Comparison of ENCODE assay signal across 24 cellular contexts in genomic region chr9:136722093-136722968, GRCh38. TPM values are rescaled to one million over a fixed set of nuclear protein-coding genes. Genes with fewer than 3 reads are reported as not detected.
A peak's percentile ranks its signal among the peaks of the same experiment; 100 is the strongest.
DNase-seq lines count a peak whose midpoint lies in the region; ATAC-seq and TF ChIP-seq lines count a peak whose summit lies in the region.
"Had no signal": no experiment of that assay in that cellular context is flagged by ENCODE, and none has a peak within 500 bp of the region (broad histone marks: within the 10 kb centered on the region; RNA-seq: fewer than 3 reads in every experiment).

No MANE protein-coding gene starts in this region.

- peaks cover 37% of the 10 kb centered on the region; the same call in 1 of the 2 replicates for H4K20me1 ChIP-seq in HCT116 (ENCODE audit: insufficient read depth)

- H3K27me3 ChIP-seq in HCT116 (ENCODE audit: insufficient read depth, low read length): no peaks in the 10 kb centered on the region
- H3K27me3 ChIP-seq in liver (ENCODE audit: control insufficient read depth in 4 of 4, insufficient read depth in 4 of 4, low read length in 3 of 4): no peaks in the 10 kb centered on the region
- H3K27me3 ChIP-seq in SJCRH30: no peaks in the 10 kb centered on the region
- H3K27me3 ChIP-seq: gastrocnemius medialis, neural progenitor cell, thyroid gland had no signal

- H3K27ac ChIP-seq in HCT116 (ENCODE audit: low read depth, low read length) (peak overlapping the region; percentile 52), liver (ENCODE audit: low read depth in 1 of 2, low read length in 2 of 2) (no peak overlapping the region), SJCRH30 (no peak overlapping the region)
- H3K27ac ChIP-seq: neural progenitor cell, thyroid gland had no signal

- H3K4me1 Mint-ChIP-seq in WTC11: peaks cover 17% of the 10 kb centered on the region

- H3K27ac Mint-ChIP-seq in WTC11: no peak overlapping the region
- H3K27ac Mint-ChIP-seq: activated naive CD4-positive, alpha-beta T cell treated with anti-CD3 and anti-CD28 coated beads, Interleukin-2, amount 10 ng/mL, durations not matched to agents 7 days and 5 days; neural progenitor cell; stimulated activated memory B cell treated with anti-CD40 and anti-IgM and Interleukin-4, amounts not matched to agents 10 μg/mL and 1 μg/mL and 100 μg/mL, for 72 hours had no signal

- no TSS peak for BruUV-seq in HCT116 (replicated peaks; lab: Mats Ljungman, UMichigan)

- H3K9me3 ChIP-seq in HCT116 (ENCODE audit: control insufficient read depth in 1 of 2, insufficient read depth in 1 of 2, low read depth in 1 of 2, low read length in 2 of 2) (no peaks in the 10 kb centered on the region), liver (ENCODE audit: control insufficient read depth in 4 of 4, low read length in 3 of 4) (no peaks in the 10 kb centered on the region), SJCRH30 (replicated peaks) (no peaks in the 10 kb centered on the region)
- H3K9me3 ChIP-seq: gastrocnemius medialis, HAP-1, mucosa of descending colon, thyroid gland had no signal

- H3K4me1 ChIP-seq in HCT116 (ENCODE audit: control insufficient read depth in 1 of 2, insufficient read depth in 2 of 2, low read length in 2 of 2) (peaks cover 9 to 48% of the 10 kb centered on the region in 2 experiments; a peak in 3 of 4 replicates), liver (ENCODE audit: control insufficient read depth in 4 of 4, insufficient read depth in 4 of 4, low read length in 3 of 4) (peaks cover 0 to 56% (median 29%) of the 10 kb centered on the region in 4 donors), SJCRH30 (peaks cover 5% of the 10 kb centered on the region; the same call in 1 of the 2 replicates)

- H3K4me2 ChIP-seq in HCT116 (ENCODE audit: low read length): no peak overlapping the region
- H3K4me2 ChIP-seq: neural progenitor cell had no signal

- H3K9me3 Mint-ChIP-seq in WTC11: no peaks in the 10 kb centered on the region
- H3K9me3 Mint-ChIP-seq: activated naive CD4-positive, alpha-beta T cell treated with anti-CD3 and anti-CD28 coated beads, Interleukin-2, amount 10 ng/mL, durations not matched to agents 7 days and 5 days; CD14-positive monocyte; neural progenitor cell; stimulated activated memory B cell treated with anti-CD40 and anti-IgM and Interleukin-4, amounts not matched to agents 10 μg/mL and 1 μg/mL and 100 μg/mL, for 72 hours had no signal

- H3K4me3 ChIP-seq in HCT116 (replicated peaks in 1 of 2; ENCODE audit: low read depth in 1 of 2, low read length in 2 of 2): no peak overlapping the region
- no peak overlapping the region for H3K4me3 ChIP-seq in liver (ENCODE audit: low read depth in 1 of 3, low read length in 3 of 3)
- H3K4me3 ChIP-seq in SJCRH30: no peak overlapping the region
- H3K4me3 ChIP-seq: gastrocnemius medialis, HAP-1, mucosa of descending colon, neural progenitor cell, thyroid gland had no signal

- TF ChIP-seq RAD21 in HCT116 (IDR thresholded peaks at IDR 0.05; ENCODE audit: low read depth) (no peak), liver (IDR thresholded peaks at IDR 0.05) (no peak)

- POLR2A ChIA-PET in HCT116 (lab: Charles Lee) (no interaction called here), WTC11 (lab: Charles Lee) (interaction anchor here (0.6 to 1.5 kb wide), 2 partner anchors 9 to 47 kb away, joined by 4 to 6 read pairs; no protein-coding TSS in a partner anchor)

- no peaks in the 10 kb centered on the region for H3K27me3 Mint-ChIP-seq in WTC11 (ENCODE audit: low read depth)
- H3K27me3 Mint-ChIP-seq: stimulated activated memory B cell treated with anti-CD40 and anti-IgM and Interleukin-4, amounts not matched to agents 10 μg/mL and 1 μg/mL and 100 μg/mL, for 72 hours had no signal

- WGBS in liver: 85% methylated on average over 31 of the region's 31 CpGs

- RAD21 ChIA-PET in HCT116 (lab: Charles Lee; ENCODE audit: low non-redundant PET in 1 of 2, low total read pairs in 2 of 2, uncharacterized antibody in 2 of 2, unreplicated experiment in 2 of 2): no interaction called here

- peaks cover 36% of the 10 kb centered on the region for H3K36me3 Mint-ChIP-seq in WTC11

- no peak for TF ChIP-seq POLR2A in HCT116 (IDR thresholded peaks at IDR 0.05; ENCODE audit: borderline replicate concordance, extremely low read depth, insufficient read depth, insufficient read length)

- H3K36me3 ChIP-seq in HCT116 (ENCODE audit: control insufficient read depth in 1 of 2, insufficient read depth in 2 of 2, low read length in 2 of 2) (peaks cover 19 to 41% of the 10 kb centered on the region in 2 experiments; a peak in 3 of 4 replicates), liver (ENCODE audit: control insufficient read depth in 4 of 4, insufficient read depth in 3 of 4, low read depth in 1 of 4, low read length in 3 of 4) (peaks cover 15 to 33% (median 23%) of the 10 kb centered on the region in 4 donors), SJCRH30 (peaks cover 42% of the 10 kb centered on the region)
- H3K36me3 ChIP-seq: neural progenitor cell had no signal

- TF ChIP-seq CTCF in HCT116 (IDR thresholded peaks at IDR 0.05 in 2 of 3, conservative IDR thresholded peaks at IDR 0.05 in 1 of 3; ENCODE audit: borderline replicate concordance in 1 of 3, insufficient read depth in 1 of 3, low read depth in 2 of 3, low read length in 2 of 3) (no peak), WTC11 (IDR thresholded peaks at IDR 0.05) (no peak), liver (IDR thresholded peaks at IDR 0.05; ENCODE audit: low read depth, low read length, missing input control) (no peak)

- no peaks in the 10 kb centered on the region for H3K9me2 ChIP-seq in HCT116 (ENCODE audit: insufficient read depth)

- CTCF ChIA-PET in HCT116 (lab: Charles Lee): no interaction called here
- CTCF ChIA-PET in WTC11 (lab: Charles Lee): interaction anchor here (1.4 to 2.9 kb wide), 4 partner anchors 9 to 307 kb away, joined by 3 to 12 read pairs (median 8); partner anchors contain the start of genes LCN10 and LCN8

- ATAC-seq in HCT116: peak; percentile 19
- ATAC-seq in WTC11: peak; percentile 1
- ATAC-seq: stimulated activated memory B cell treated with anti-CD40 and anti-IgM and Interleukin-4, amounts not matched to agents 10 μg/mL and 1 μg/mL and 100 μg/mL, for 72 hours had no signal

- H3K4me3 Mint-ChIP-seq in WTC11: no peak overlapping the region
- H3K4me3 Mint-ChIP-seq: activated naive CD4-positive, alpha-beta T cell treated with anti-CD3 and anti-CD28 coated beads, Interleukin-2, amount 10 ng/mL, durations not matched to agents 7 days and 5 days; CD14-positive monocyte; neural progenitor cell; stimulated activated memory B cell treated with anti-CD40 and anti-IgM and Interleukin-4, amounts not matched to agents 10 μg/mL and 1 μg/mL and 100 μg/mL, for 72 hours had no signal

- intact Hi-C loops in HCT116 (cut with micrococcal nuclease): no loop called here

- H3K9ac ChIP-seq in HCT116 (ENCODE audit: low read length) (no peak overlapping the region), liver (ENCODE audit: low read depth in 1 of 2, low read length in 2 of 2) (no peak overlapping the region)
- H3K9ac ChIP-seq: neural progenitor cell had no signal

- DNase-seq in NCI-H82 (lab: John Stamatoyannopoulos, UW): peak; percentile 49
- no peak for DNase-seq in NCI-H82 treated with DMSO at 0.1 percent for 48 hours (lab: John Stamatoyannopoulos, UW; ENCODE audit: unreplicated experiment)
- no peak for DNase-seq in HCT116 (ENCODE audit: low read depth, low spot score)
- no peak for DNase-seq in WTC11 (ENCODE audit: low spot score)
- DNase-seq in activated effector memory CD4-positive, alpha-beta T cell treated with anti-CD3 and anti-CD28 coated beads, Interleukin-2, amount 50 U/mL, for 16 hours: no peak
- DNase-seq in COR-L47 (lab: John Stamatoyannopoulos, UW): no peak
- DNase-seq in SJCRH30: no peak
- DNase-seq: activated CD4-positive, alpha-beta T cell treated with anti-CD3 and anti-CD28 coated beads, Interleukin-2, amount 50 U/mL, for 1 hour; activated naive CD4-positive, alpha-beta T cell treated with anti-CD3 and anti-CD28 coated beads, Interleukin-2, amount 10 ng/mL, durations not matched to agents 7 days and 5 days; gastrocnemius medialis; Kasumi-1; left colon; mucosa of descending colon; NCI-H1092 treated with DMSO at 0.1 percent for 48 hours; NCI-H524 treated with DMSO at 0.1 percent for 48 hours; stimulated activated CD4-positive, alpha-beta T cell treated with anti-CD3 and anti-CD28 coated beads, Interleukin-12 subunit alpha, Interleukin-12 subunit beta, amount 100 ng/mL, for 4 hours; thyroid gland had no signal

- peaks cover 37% of the 10 kb centered on the region for H3K79me2 ChIP-seq in HCT116 (ENCODE audit: insufficient read depth, low read length)

- no peak overlapping the region for H2AFZ ChIP-seq in HCT116 (ENCODE audit: low read depth, low read length, poor library complexity, severe bottlenecking)
- H2AFZ ChIP-seq: neural progenitor cell had no signal

TF ChIP-seq in WTC11, 78 proteins besides CTCF, POLR2A, EP300 and RAD21 (continues in another document):
- no peak for TF ChIP-seq TEAD4 (CRISPR knock-in tag; IDR thresholded peaks at IDR 0.05)

RNA-seq across cellular contexts. Expression of gene DIPK1B, which starts 10.0 kb away (rescaled TPM):
- total RNA-seq in HCT116 (2021; ENCODE audit: unreplicated experiment) (15.6 TPM), WTC11 (2021) (45.4 to 49.8 TPM (median 48.9 TPM) in 3 replicates), liver (10 to 100 TPM in 1 of 2 donors, 1 to 10 TPM in 1; 6.4 to 19.7 TPM)
- polyA plus RNA-seq in HCT116 (2012): 13.9 and 14.7 TPM in 2 replicates
- 1 to 10 TPM; 2.3 to 4.1 TPM for polyA plus RNA-seq in liver
- 5.0 and 6.1 TPM in 2 replicates for total RNA-seq in SJCRH30 (2014; rRNA removed; shearing (Covaris generic))

RNA-seq across cellular contexts. Expression of gene LCN10, which starts 20.4 kb away (rescaled TPM):
- total RNA-seq in HCT116 (2021; ENCODE audit: unreplicated experiment) (not detected), WTC11 (2021) (2.4 to 3.7 TPM (median 3.3 TPM) in 3 replicates), liver (under 1 TPM; 0.08 to 0.14 TPM)
- polyA plus RNA-seq in HCT116 (2012): 0.07 TPM in 1 of 2 replicates, not detected in the other
- under 1 TPM; 0.11 to 0.12 TPM for polyA plus RNA-seq in liver
- total RNA-seq in SJCRH30 (2014; rRNA removed; shearing (Covaris generic)): 0.10 TPM in 1 of 2 replicates, not detected in the other
- total RNA-seq: epithelial cell of proximal tubule had no signal
- polyA plus RNA-seq: CD14-positive monocyte had no signal

RNA-seq across cellular contexts. Expression of gene LCN6, which starts 26.0 kb away (rescaled TPM):
- total RNA-seq in HCT116 (2021; ENCODE audit: unreplicated experiment) (not detected), WTC11 (2021) (not detected in 3 replicates), liver (not detected)
- not detected in 2 replicates for polyA plus RNA-seq in HCT116 (2012)
- under 1 TPM; 0.14 to 0.32 TPM for polyA plus RNA-seq in liver
- total RNA-seq in SJCRH30 (2014; rRNA removed; shearing (Covaris generic)): not detected in 2 replicates
- total RNA-seq: A673, epithelial cell of proximal tubule had no signal
- polyA plus RNA-seq: CD14-positive monocyte had no signal

RNA-seq across cellular contexts. Expression of gene AGPAT2, which starts 35.1 kb away (rescaled TPM):
- total RNA-seq in HCT116 (2021; ENCODE audit: unreplicated experiment): 86.0 TPM
- 84.7 and 91.2 TPM in 2 replicates for polyA plus RNA-seq in HCT116 (2012)
- total RNA-seq in WTC11 (2021): 40.2 to 42.2 TPM (median 41.2 TPM) in 3 replicates
- 100 to 1,000 TPM in 1 of 2 donors, 10 to 100 TPM in 1; 75.1 to 213 TPM for total RNA-seq in liver
- polyA plus RNA-seq in liver: 100 to 1,000 TPM; 211 to 222 TPM
- 11.2 and 11.8 TPM in 2 replicates for total RNA-seq in SJCRH30 (2014; rRNA removed; shearing (Covaris generic))

RNA-seq across cellular contexts. Expression of gene LCN8, which starts 35.7 kb away (rescaled TPM):
- total RNA-seq in HCT116 (2021; ENCODE audit: unreplicated experiment) (not detected), WTC11 (2021) (0.21 TPM in 1 of 3 replicates, not detected in the others), liver (not detected)
- polyA plus RNA-seq in HCT116 (2012): not detected in 2 replicates
- polyA plus RNA-seq in liver: not detected
- not detected in 2 replicates for total RNA-seq in SJCRH30 (2014; rRNA removed; shearing (Covaris generic))
- total RNA-seq: A673, epithelial cell of proximal tubule, gastrocnemius medialis, mucosa of descending colon had no signal
- polyA plus RNA-seq: CD14-positive monocyte had no signal
